1 cellular context compared by ENCODE assay signal in the genomic region with DNA sequence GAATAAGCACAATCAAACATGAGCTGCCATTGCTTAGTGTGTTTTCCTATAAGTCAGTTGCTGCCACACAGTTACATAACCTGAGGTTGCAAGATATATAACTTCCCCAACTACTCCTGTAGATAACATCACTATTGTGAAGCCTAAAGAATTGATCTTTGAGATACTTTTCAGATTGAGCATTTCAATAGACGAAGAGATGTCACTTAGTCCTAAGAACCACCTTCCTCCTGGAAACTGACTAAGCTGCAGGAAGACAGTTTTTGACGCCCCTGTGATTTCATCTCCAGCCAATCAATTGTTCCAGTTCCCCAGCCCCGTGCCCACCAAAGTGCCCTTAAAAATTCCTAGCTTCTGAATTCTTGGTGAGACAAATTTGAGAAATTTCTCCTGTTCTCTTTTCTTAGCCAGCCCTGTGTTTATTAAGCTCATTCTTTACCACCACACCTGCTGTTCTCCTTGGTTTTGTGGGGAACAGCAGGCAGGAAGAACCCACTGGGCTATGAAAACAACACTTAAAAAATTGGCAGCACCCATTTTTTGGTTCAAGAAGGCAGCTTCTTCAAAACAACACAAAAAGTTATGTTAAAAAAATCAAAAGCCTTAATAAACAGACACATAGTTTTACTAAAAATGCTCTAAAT.
TF ChIP-seq lines count a peak whose summit lies in the region.

No MANE protein-coding gene starts in this region.

TF ChIP-seq in GM23338, 12 proteins besides CTCF, POLR2A, EP300 and RAD21 (continued from another document):
- TF ChIP-seq ZNF462 (CRISPR knock-in tag; IDR thresholded peaks at IDR 0.05) (no peak), STAT1 (IDR thresholded peaks at IDR 0.05; ENCODE audit: unreplicated experiment) (no peak), JUNB (IDR thresholded peaks at IDR 0.05; ENCODE audit: unreplicated experiment) (no peak)
